In genomic region chr19:12162882-12163806, GRCh38 we compare ENCODE assay signal across 8 cellular contexts. TPM values are rescaled to one million over a fixed set of nuclear protein-coding genes. Genes with fewer than 3 reads are reported as not detected.
DNase-seq lines count a peak whose midpoint lies in the region; ATAC-seq and TF ChIP-seq lines count a peak whose summit lies in the region.

Gene ZNF136 (plus strand): TSS chr19:12163096. CDS start chr19:12163204, 108 bp downstream.

- H3K27me3 Mint-ChIP-seq in chondrocyte (ENCODE audit: low read depth), result no peaks in the 10 kb centered on the region

- no peaks in the 10 kb centered on the region for H3K9me3 Mint-ChIP-seq in chondrocyte (ENCODE audit: low read depth)

- peaks cover 41% of the 10 kb centered on the region for H3K4me1 Mint-ChIP-seq in chondrocyte (ENCODE audit: low read depth)

- peak; percentile 95 for ATAC-seq in HG03439 (IDR thresholded peaks at IDR 0.05; ENCODE audit: unreplicated experiment)

- H3K27ac Mint-ChIP-seq in chondrocyte (ENCODE audit: unreplicated experiment), result peak within 1 kb of the TSS; percentile 100

- TF ChIP-seq CTCF in chondrocyte (IDR thresholded peaks at IDR 0.05), result no peak

- peak within 1 kb of the TSS; percentile 89 for H3K4me3 Mint-ChIP-seq in chondrocyte (ENCODE audit: unreplicated experiment)

- no peaks in the 10 kb centered on the region for H3K36me3 Mint-ChIP-seq in chondrocyte (ENCODE audit: low read depth)

- peak; percentile 97 for DNase-seq in Ammon's horn (ENCODE audit: low spot score)
- peak; percentile 97 for DNase-seq in GM19238 (ENCODE audit: insufficient read length, low spot score)
- peak; percentile 89 for DNase-seq in NCI-H510A (lab: John Stamatoyannopoulos, UW)
- peak; percentile 87 to 90 for DNase-seq in activated CD4-positive, alpha-beta T cell treated with anti-CD3 and anti-CD28 coated beads for 24 hours (ENCODE audit: low read depth in 2 of 2)
- DNase-seq in chondrocyte (ENCODE audit: low spot score), result peak; percentile 98
- DNase-seq in kidney tubule cell (ENCODE audit: low spot score), result peak; percentile 97
- DNase-seq in stimulated activated CD4-positive, alpha-beta T cell treated with anti-CD3 and anti-CD28 coated beads, Interleukin-1b, Interleukin-23, amount 100 ng/mL, for 1 hour (ENCODE audit: low read depth in 2 of 2), result peak; percentile 75 to 81

RNA-seq across cellular contexts. Expression of gene ZNF136, which starts in this region (rescaled TPM):
- total RNA-seq in chondrocyte, result 6.9 to 9.5 TPM (median 7.1 TPM) in 3 replicates

Comparison
In these comparisons a context has a peak if more than half of its experiments do, and no peak if none do; other contexts are left out.
1. Peak in every context shown above with its lines: DNase-seq and ATAC-seq.